18 cellular contexts compared by ENCODE assay signal in the genomic region with DNA sequence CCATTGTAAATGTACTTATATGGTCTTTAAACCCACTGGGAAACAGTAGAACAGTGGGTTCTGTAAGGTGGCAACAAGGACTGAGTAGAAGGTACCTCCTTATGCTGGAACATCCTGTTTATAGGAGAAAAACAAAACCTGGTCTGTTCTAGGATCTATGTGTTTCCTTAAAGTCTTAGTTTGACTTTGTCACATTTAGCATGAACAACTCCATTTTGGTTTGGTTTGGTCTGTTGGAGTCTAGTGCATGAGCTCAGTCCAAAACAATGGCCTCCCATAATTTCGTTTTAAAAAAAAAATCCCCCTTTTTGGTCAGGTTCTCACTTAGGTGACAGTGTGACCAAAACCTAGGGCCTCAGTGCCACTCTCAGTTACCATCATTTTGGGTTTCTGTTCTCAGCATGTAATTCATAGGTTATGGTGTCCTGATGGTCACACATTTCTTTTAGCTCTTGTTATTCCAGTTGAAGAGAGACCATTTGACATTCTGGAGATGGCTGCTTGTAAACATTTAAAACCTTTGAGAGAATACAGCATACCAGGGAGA.
DNase-seq lines count a peak whose midpoint lies in the region; ATAC-seq, FAIRE-seq and TF ChIP-seq lines count a peak whose summit lies in the region.
"Had no signal": no experiment of that assay in that cellular context is flagged by ENCODE, and none has a peak within 500 bp of the region (broad histone marks: within the 10 kb centered on the region; RNA-seq: fewer than 3 reads in every experiment).

No MANE protein-coding gene starts in this region.

- H2AFZ ChIP-seq in GM12878 (ENCODE audit: control insufficient read depth, low read depth, low read length), result no peak overlapping the region; the same call in 1 of the 2 replicates
- H2AFZ ChIP-seq: GM23248 had no signal

- RAD21 ChIA-PET in GM12878 (lab: Charles Lee; ENCODE audit: unreplicated experiment), result no interaction called here

- TF ChIP-seq RAD21 in GM12878 (IDR thresholded peaks at IDR 0.05; ENCODE audit: insufficient read depth, low read depth, low read length), result no peak

- H3K27me3 Mint-ChIP-seq in activated CD8-positive, alpha-beta T cell treated with anti-CD3 and anti-CD28 coated beads for 36 hours, result peaks cover 3% of the 10 kb centered on the region
- peaks cover 7% of the 10 kb centered on the region for H3K27me3 Mint-ChIP-seq in activated CD8-positive, alpha-beta T cell treated with anti-CD3 and anti-CD28 coated beads, Interleukin-2, amount 10 ng/mL, durations not matched to agents 7 days and 5 days (ENCODE audit: low read depth)
- H3K27me3 Mint-ChIP-seq in stimulated activated naive CD8-positive, alpha-beta T cell treated with anti-CD3 and anti-CD28 coated beads, Interleukin-15, Interleukin-2, amounts not matched to agents 100 ng/mL and 50 ng/mL, for 24 hours, result peaks cover 9% of the 10 kb centered on the region
- H3K27me3 Mint-ChIP-seq in T-helper 2 cell treated with Interferon-gamma antibody and Interleukin-4, amounts not matched to agents 5 μg/mL and 100 μg/mL, for 36 hours (ENCODE audit: low read depth), result no peaks in the 10 kb centered on the region
- H3K27me3 Mint-ChIP-seq: CD4-positive, CD25-positive, alpha-beta regulatory T cell had no signal

- H3K36me3 Mint-ChIP-seq in activated CD8-positive, alpha-beta T cell treated with anti-CD3 and anti-CD28 coated beads for 36 hours (ENCODE audit: low read depth), result no peaks in the 10 kb centered on the region
- H3K36me3 Mint-ChIP-seq in activated CD8-positive, alpha-beta T cell treated with anti-CD3 and anti-CD28 coated beads, Interleukin-2, amount 10 ng/mL, durations not matched to agents 7 days and 5 days (ENCODE audit: low read depth), result peaks cover 10% of the 10 kb centered on the region
- no peaks in the 10 kb centered on the region for H3K36me3 Mint-ChIP-seq in stimulated activated naive CD8-positive, alpha-beta T cell treated with anti-CD3 and anti-CD28 coated beads, Interleukin-15, Interleukin-2, amounts not matched to agents 100 ng/mL and 50 ng/mL, for 24 hours (ENCODE audit: low read depth)
- peaks cover 3% of the 10 kb centered on the region for H3K36me3 Mint-ChIP-seq in T-helper 2 cell treated with Interferon-gamma antibody and Interleukin-4, amounts not matched to agents 5 μg/mL and 100 μg/mL, for 36 hours (ENCODE audit: low read depth)
- H3K36me3 Mint-ChIP-seq: CD4-positive, CD25-positive, alpha-beta regulatory T cell had no signal

- no peaks in the 10 kb centered on the region for H3K4me1 ChIP-seq in GM12878 (ENCODE audit: control insufficient read depth, insufficient read depth, low read length)
- H3K4me1 ChIP-seq: BLaER1 treated with 17β-estradiol and CSF1 and Interleukin-3, amounts not matched to agents 10 nM and 100 nM had no signal

- no peak for ATAC-seq in activated CD8-positive, alpha-beta T cell treated with anti-CD3 and anti-CD28 coated beads for 36 hours
- ATAC-seq in activated CD8-positive, alpha-beta T cell treated with anti-CD3 and anti-CD28 coated beads, Interleukin-2, amount 10 ng/mL, durations not matched to agents 7 days and 5 days, result no peak
- no peak for ATAC-seq in stimulated activated naive CD8-positive, alpha-beta T cell treated with anti-CD3 and anti-CD28 coated beads, Interleukin-15, Interleukin-2, amounts not matched to agents 100 U/mL and 50 U/mL, for 24 hours
- ATAC-seq in GM12878, result no peak; the same call in 2 of the 3 replicates
- ATAC-seq: HCT116 had no signal

- H3K4me1 Mint-ChIP-seq in activated CD8-positive, alpha-beta T cell treated with anti-CD3 and anti-CD28 coated beads for 36 hours (ENCODE audit: low read depth), result peaks cover 13% of the 10 kb centered on the region
- peaks cover 9% of the 10 kb centered on the region for H3K4me1 Mint-ChIP-seq in activated CD8-positive, alpha-beta T cell treated with anti-CD3 and anti-CD28 coated beads, Interleukin-2, amount 10 ng/mL, durations not matched to agents 7 days and 5 days (ENCODE audit: low read depth)
- H3K4me1 Mint-ChIP-seq in stimulated activated naive CD8-positive, alpha-beta T cell treated with anti-CD3 and anti-CD28 coated beads, Interleukin-15, Interleukin-2, amounts not matched to agents 100 ng/mL and 50 ng/mL, for 24 hours (ENCODE audit: low read depth), result peaks cover 35% of the 10 kb centered on the region
- H3K4me1 Mint-ChIP-seq in T-helper 2 cell treated with Interferon-gamma antibody and Interleukin-4, amounts not matched to agents 5 μg/mL and 100 μg/mL, for 36 hours (ENCODE audit: low read depth), result no peaks in the 10 kb centered on the region

- H3K36me3 ChIP-seq in GM12878 (ENCODE audit: control insufficient read depth in 2 of 2, insufficient read depth in 2 of 2, low read length in 1 of 2), result no peaks in the 10 kb centered on the region
- H3K36me3 ChIP-seq: BLaER1 treated with 17β-estradiol and CSF1 and Interleukin-3, amounts not matched to agents 10 nM and 100 nM had no signal

- FAIRE-seq in GM12878 (lab: Jason Lieb, UNC), result no peak
- FAIRE-seq: H54 had no signal

- no peaks in the 10 kb centered on the region for H4K20me1 ChIP-seq in GM12878 (ENCODE audit: control insufficient read depth, insufficient read depth)
- H4K20me1 ChIP-seq: BLaER1 treated with 17β-estradiol and CSF1 and Interleukin-3, amounts not matched to agents 10 nM and 100 nM had no signal

- H3K9ac ChIP-seq in GM12878 (ENCODE audit: control insufficient read depth, insufficient read depth, low read length), result no peak overlapping the region
- H3K9ac ChIP-seq: BLaER1 treated with 17β-estradiol and CSF1 and Interleukin-3, amounts not matched to agents 10 nM and 100 nM; GM23248 had no signal

- no peak for TF ChIP-seq POLR2A in GM12878 (IDR thresholded peaks at IDR 0.05; ENCODE audit: low read depth, low read length)

- POLR2A ChIA-PET in activated CD8-positive, alpha-beta T cell treated with anti-CD3 and anti-CD28 coated beads for 36 hours (lab: Charles Lee), result interaction anchor here (0.6 kb wide), 1 partner anchor 178 kb away, joined by 3 read pairs; no protein-coding TSS in a partner anchor
- POLR2A ChIA-PET in activated CD8-positive, alpha-beta T cell treated with anti-CD3 and anti-CD28 coated beads, Interleukin-2, amount 10 ng/mL, durations not matched to agents 7 days and 5 days (lab: Charles Lee), result interaction anchor here (0.6 kb wide), 1 partner anchor 99 kb away, joined by 3 read pairs; no protein-coding TSS in a partner anchor
- POLR2A ChIA-PET in GM12878 (lab: Charles Lee), result no interaction called here

- TF ChIP-seq CTCF in activated CD8-positive, alpha-beta T cell treated with anti-CD3 and anti-CD28 coated beads for 36 hours (IDR thresholded peaks at IDR 0.05), result no peak
- no peak for TF ChIP-seq CTCF in GM12878 (IDR thresholded peaks at IDR 0.05 in 2 of 3, conservative IDR thresholded peaks at IDR 0.05 in 1 of 3; ENCODE audit: control insufficient read depth in 2 of 3, extremely low read depth in 1 of 3, insufficient read depth in 1 of 3, low read depth in 3 of 3, low read length in 3 of 3)

- intact Hi-C loops in activated CD8-positive, alpha-beta T cell treated with anti-CD3 and anti-CD28 coated beads for 36 hours (cut with micrococcal nuclease), result no loop called here
- intact Hi-C loops in GM12878 (cut with micrococcal nuclease; ENCODE audit: unreplicated experiment), result no loop called here

- in situ Hi-C loops in GM12878 (cut with MboI), result no loop called here

- SMC1A ChIA-PET in GM12878 (lab: Charles Lee; ENCODE audit: uncharacterized antibody, unreplicated experiment), result interaction anchor here (0.8 to 1.4 kb wide), 4 partner anchors 27 to 256 kb away, joined by 3 to 5 read pairs (median 4); no protein-coding TSS in a partner anchor

- no peaks in the 10 kb centered on the region for H3K9me3 ChIP-seq in GM12878 (replicated peaks; ENCODE audit: control insufficient read depth, insufficient read depth, low read length)

- H3K4me2 ChIP-seq in GM12878 (ENCODE audit: control insufficient read depth, insufficient read depth), result no peak overlapping the region
- H3K4me2 ChIP-seq: BLaER1 treated with 17β-estradiol and CSF1 and Interleukin-3, amounts not matched to agents 10 nM and 100 nM had no signal

- no peak overlapping the region for H3K4me3 Mint-ChIP-seq in activated CD8-positive, alpha-beta T cell treated with anti-CD3 and anti-CD28 coated beads for 36 hours
- H3K4me3 Mint-ChIP-seq in activated CD8-positive, alpha-beta T cell treated with anti-CD3 and anti-CD28 coated beads, Interleukin-2, amount 10 ng/mL, durations not matched to agents 7 days and 5 days, result no peak overlapping the region
- no peak overlapping the region for H3K4me3 Mint-ChIP-seq in stimulated activated naive CD8-positive, alpha-beta T cell treated with anti-CD3 and anti-CD28 coated beads, Interleukin-15, Interleukin-2, amounts not matched to agents 100 ng/mL and 50 ng/mL, for 24 hours
- no peak overlapping the region for H3K4me3 Mint-ChIP-seq in T-helper 2 cell treated with Interferon-gamma antibody and Interleukin-4, amounts not matched to agents 5 μg/mL and 100 μg/mL, for 36 hours
- H3K4me3 Mint-ChIP-seq: CD4-positive, CD25-positive, alpha-beta regulatory T cell had no signal

- H3K9me3 Mint-ChIP-seq in activated CD8-positive, alpha-beta T cell treated with anti-CD3 and anti-CD28 coated beads for 36 hours, result no peaks in the 10 kb centered on the region
- H3K9me3 Mint-ChIP-seq in activated CD8-positive, alpha-beta T cell treated with anti-CD3 and anti-CD28 coated beads, Interleukin-2, amount 10 ng/mL, durations not matched to agents 7 days and 5 days (ENCODE audit: insufficient read depth), result peaks cover 8% of the 10 kb centered on the region
- no peaks in the 10 kb centered on the region for H3K9me3 Mint-ChIP-seq in stimulated activated naive CD8-positive, alpha-beta T cell treated with anti-CD3 and anti-CD28 coated beads, Interleukin-15, Interleukin-2, amounts not matched to agents 100 ng/mL and 50 ng/mL, for 24 hours
- H3K9me3 Mint-ChIP-seq in T-helper 2 cell treated with Interferon-gamma antibody and Interleukin-4, amounts not matched to agents 5 μg/mL and 100 μg/mL, for 36 hours, result peaks cover 5% of the 10 kb centered on the region

- DNase-seq in activated CD8-positive, alpha-beta T cell treated with anti-CD3 and anti-CD28 coated beads for 36 hours, result peak; percentile 9
- no peak for DNase-seq in activated CD8-positive, alpha-beta T cell treated with anti-CD3 and anti-CD28 coated beads, Interleukin-2, amount 10 ng/mL, durations not matched to agents 7 days and 5 days
- no peak for DNase-seq in stimulated activated naive CD8-positive, alpha-beta T cell treated with anti-CD3 and anti-CD28 coated beads, Interleukin-15, Interleukin-2, amounts not matched to agents 100 U/mL and 50 U/mL, for 24 hours
- DNase-seq in GM12878 (ENCODE audit: low read depth, low spot score), result peak; percentile 27
- DNase-seq in T-helper 2 cell, result no peak
- no peak for DNase-seq in T-helper 2 cell treated with Interferon-gamma antibody and Interleukin-4, amounts not matched to agents 5 μg/mL and 100 μg/mL, for 36 hours (ENCODE audit: low spot score)
- DNase-seq: 8988T; ACHN; Calu3; CD4-positive, CD25-positive, alpha-beta regulatory T cell; DMS 273 treated with DMSO at 0.1 percent for 48 hours; DMS79; GM23248 had no signal

- no peak overlapping the region for H3K27ac Mint-ChIP-seq in activated CD8-positive, alpha-beta T cell treated with anti-CD3 and anti-CD28 coated beads for 36 hours
- no peak overlapping the region for H3K27ac Mint-ChIP-seq in activated CD8-positive, alpha-beta T cell treated with anti-CD3 and anti-CD28 coated beads, Interleukin-2, amount 10 ng/mL, durations not matched to agents 7 days and 5 days
- H3K27ac Mint-ChIP-seq in stimulated activated naive CD8-positive, alpha-beta T cell treated with anti-CD3 and anti-CD28 coated beads, Interleukin-15, Interleukin-2, amounts not matched to agents 100 ng/mL and 50 ng/mL, for 24 hours, result peak overlapping the region; percentile 27
- H3K27ac Mint-ChIP-seq in T-helper 2 cell treated with Interferon-gamma antibody and Interleukin-4, amounts not matched to agents 5 μg/mL and 100 μg/mL, for 36 hours, result no peak overlapping the region

- no peaks in the 10 kb centered on the region for H3K27me3 ChIP-seq in GM12878 (replicated peaks in 1 of 2; ENCODE audit: control insufficient read depth in 2 of 2, insufficient read depth in 2 of 2, low read length in 1 of 2)
- H3K27me3 ChIP-seq: BLaER1 treated with 17β-estradiol and CSF1 and Interleukin-3, amounts not matched to agents 10 nM and 100 nM had no signal

- no peak overlapping the region for H3K4me3 ChIP-seq in GM12878
- H3K4me3 ChIP-seq: BLaER1 treated with 17β-estradiol and CSF1 and Interleukin-3, amounts not matched to agents 10 nM and 100 nM; GM23248 had no signal

- no peaks in the 10 kb centered on the region for H3K79me2 ChIP-seq in GM12878 (ENCODE audit: control insufficient read depth, insufficient read depth, low read length)

- CTCF ChIA-PET in activated CD8-positive, alpha-beta T cell treated with anti-CD3 and anti-CD28 coated beads for 36 hours (lab: Charles Lee), result interaction anchor here (1.2 to 2.0 kb wide), 4 partner anchors 12 to 259 kb away, joined by 4 to 7 read pairs (median 5); no protein-coding TSS in a partner anchor
- CTCF ChIA-PET in activated CD8-positive, alpha-beta T cell treated with anti-CD3 and anti-CD28 coated beads, Interleukin-2, amount 10 ng/mL, durations not matched to agents 7 days and 5 days (lab: Charles Lee), result interaction anchor here (0.9 to 2.5 kb wide), 6 partner anchors 11 to 259 kb away, joined by 3 to 6 read pairs (median 4); no protein-coding TSS in a partner anchor
- CTCF ChIA-PET in GM12878 (lab: Yijun Ruan, JAX), result interaction anchor here (0.6 to 1.6 kb wide), 2 partner anchors 20 to 28 kb away, joined by 4 read pairs; no protein-coding TSS in a partner anchor

- H3K27ac ChIP-seq in GM12878 (ENCODE audit: control insufficient read depth, insufficient read depth), result no peak overlapping the region
- H3K27ac ChIP-seq: BLaER1 treated with 17β-estradiol and CSF1 and Interleukin-3, amounts not matched to agents 10 nM and 100 nM; GM23248; HL-60 had no signal

- no peak for TF ChIP-seq EP300 in GM12878 (IDR thresholded peaks at IDR 0.05; ENCODE audit: borderline replicate concordance in 1 of 2, control insufficient read depth in 1 of 2, low read depth in 2 of 2, low read length in 2 of 2)

- BruUV-seq in GM12878 (replicated peaks; lab: Mats Ljungman, UMichigan), result no TSS peak

- WGBS in GM12878 (ENCODE audit: insufficient coverage, insufficient replicate concordance, low lambda C conversion rate, missing lambda C conversion rate), result 0% methylated on average over 1 of the region's 1 CpG

Comparison
In these comparisons a context has a peak if more than half of its experiments do, and no peak if none do; other contexts are left out.
1. DNase-seq: peak in activated CD8-positive, alpha-beta T cell treated with anti-CD3 and anti-CD28 coated beads for 36 hours (single experiment) and GM12878 (single experiment); none in activated CD8-positive, alpha-beta T cell treated with anti-CD3 and anti-CD28 coated beads, Interleukin-2, amount 10 ng/mL, durations not matched to agents 7 days and 5 days (single experiment), stimulated activated naive CD8-positive, alpha-beta T cell treated with anti-CD3 and anti-CD28 coated beads, Interleukin-15, Interleukin-2, amounts not matched to agents 100 U/mL and 50 U/mL, for 24 hours (single experiment), T-helper 2 cell (0 of 5) and T-helper 2 cell treated with Interferon-gamma antibody and Interleukin-4, amounts not matched to agents 5 μg/mL and 100 μg/mL, for 36 hours (single experiment).